In the genomic region with DNA sequence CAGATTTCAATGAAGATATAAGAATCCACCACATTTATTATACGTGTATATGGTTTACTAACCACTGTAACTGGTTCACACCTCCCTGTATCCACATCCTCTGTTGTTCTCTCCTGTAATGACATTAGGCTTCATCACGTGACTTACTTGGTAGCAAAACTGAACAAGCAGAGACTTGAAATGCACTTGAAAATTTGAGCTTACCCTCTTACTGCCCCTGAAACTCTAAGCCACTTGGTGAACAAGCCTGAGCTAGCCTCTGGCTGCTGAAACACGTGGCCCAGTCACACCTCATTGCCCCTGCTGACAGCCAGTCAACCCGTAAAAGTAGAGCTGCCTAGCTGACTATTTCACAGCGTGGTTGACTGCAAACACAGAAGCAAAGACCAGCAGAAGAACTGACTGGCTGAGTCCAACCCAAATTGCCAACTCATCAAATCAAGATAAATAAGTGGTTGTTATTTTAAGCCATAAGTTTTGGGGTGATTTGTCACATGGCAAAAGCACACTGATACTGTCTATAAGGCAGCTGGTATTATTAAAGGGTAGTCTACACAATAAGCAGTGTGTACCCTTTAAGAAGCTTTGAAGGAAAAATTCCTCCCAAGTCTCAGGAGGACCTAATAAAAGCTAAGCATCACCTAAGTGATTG, we compare ENCODE assay signal across 8 cellular contexts.
DNase-seq lines count a peak whose midpoint lies in the region; ATAC-seq and TF ChIP-seq lines count a peak whose summit lies in the region.

No MANE protein-coding gene starts in this region.

- H3K4me3 ChIP-seq in CD8-positive, alpha-beta memory T cell (ENCODE audit: low read length), result no peak overlapping the region
- H3K4me3 ChIP-seq in lung (no peak overlapping the region), gastroesophageal sphincter (no peak overlapping the region)

- no peak for TF ChIP-seq CTCF in lung (IDR thresholded peaks at IDR 0.05; ENCODE audit: control extremely low read depth, extremely low read depth)
- TF ChIP-seq CTCF in gastroesophageal sphincter (IDR thresholded peaks at IDR 0.05), result no peak

- ATAC-seq in GM19372 (IDR thresholded peaks at IDR 0.05; ENCODE audit: low read depth, unreplicated experiment) (peak; percentile 98), HG03175 (IDR thresholded peaks at IDR 0.05; ENCODE audit: unreplicated experiment) (peak; percentile 96), lung (ENCODE audit: insufficient read depth, low FRiP score) (peak; percentile 53), gastroesophageal sphincter (no peak), SK-N-SH treated with all-trans-retinoic acid at 6 μM for 48 hours (no peak)

- H3K9me3 Mint-ChIP-seq in CD8-positive, alpha-beta memory T cell, result no peaks in the 10 kb centered on the region

- H3K4me3 Mint-ChIP-seq in CD8-positive, alpha-beta memory T cell, result peak overlapping the region; percentile 4 to 65 (median 33)

- no peak for TF ChIP-seq POLR2A in gastroesophageal sphincter (IDR thresholded peaks at IDR 0.05)

- WGBS in lung, 2 donors, result 68 to 87% methylated on average over 5 of the region's 5 CpGs
- WGBS in gastroesophageal sphincter (ENCODE audit: low coverage in 1 of 2), 2 donors, result 81 to 82% methylated on average over 2 to 3 of the region's 5 CpGs

- H3K27ac ChIP-seq in CD8-positive, alpha-beta memory T cell (ENCODE audit: low read depth, low read length), result no peak overlapping the region
- H3K27ac ChIP-seq in lung (ENCODE audit: low read depth in 1 of 2, low read length in 1 of 2), result no peak overlapping the region
- H3K27ac ChIP-seq in gastroesophageal sphincter, result no peak overlapping the region

- peaks cover 18% of the 10 kb centered on the region for H3K4me1 ChIP-seq in CD8-positive, alpha-beta memory T cell (ENCODE audit: insufficient read depth, low read length)
- H3K4me1 ChIP-seq in lung (ENCODE audit: control insufficient read depth in 2 of 2, insufficient read depth in 2 of 2, low read length in 2 of 2) (peaks cover 0 to 3% of the 10 kb centered on the region in 2 donors), gastroesophageal sphincter (no peaks in the 10 kb centered on the region)

- TF ChIP-seq EP300 in gastroesophageal sphincter (IDR thresholded peaks at IDR 0.05), result no peak

- no peaks in the 10 kb centered on the region for H3K27me3 ChIP-seq in CD8-positive, alpha-beta memory T cell (ENCODE audit: insufficient read depth, low read length, poor library complexity, severe bottlenecking)
- H3K27me3 ChIP-seq in lung (ENCODE audit: control insufficient read depth, insufficient read depth) (no peaks in the 10 kb centered on the region), gastroesophageal sphincter (no peaks in the 10 kb centered on the region)

- CTCF ChIA-PET in CD8-positive, alpha-beta memory T cell (lab: Charles Lee), result interaction anchor here (1.3 kb wide), 1 partner anchor 10 kb away, joined by 6 read pairs; no protein-coding TSS in a partner anchor

- peaks cover 31 to 36% (median 35%) of the 10 kb centered on the region in 3 donors for H3K4me1 Mint-ChIP-seq in CD8-positive, alpha-beta memory T cell

- peaks cover 0 to 46% (median 20%) of the 10 kb centered on the region in 3 donors for H3K36me3 Mint-ChIP-seq in CD8-positive, alpha-beta memory T cell

- peak in 4 of 5 donors; percentile 9 to 68 (median 34) for DNase-seq in CD8-positive, alpha-beta memory T cell
- DNase-seq in NCI-H748 (lab: John Stamatoyannopoulos, UW; ENCODE audit: unreplicated experiment), result peak; percentile 68
- DNase-seq in lung (ENCODE audit: low spot score), result no peak
- DNase-seq in HT-29 (ENCODE audit: low spot score), result no peak

- POLR2A ChIA-PET in CD8-positive, alpha-beta memory T cell (lab: Charles Lee), result no interaction called here

- peaks cover 4% of the 10 kb centered on the region for H3K36me3 ChIP-seq in CD8-positive, alpha-beta memory T cell (ENCODE audit: insufficient read depth, low read length)
- H3K36me3 ChIP-seq in lung (ENCODE audit: control insufficient read depth in 2 of 2, insufficient read depth in 2 of 2, low read length in 2 of 2) (peaks cover 4 to 10% of the 10 kb centered on the region in 2 donors), gastroesophageal sphincter (peaks cover 0 to 61% of the 10 kb centered on the region in 2 donors)

- no peaks in the 10 kb centered on the region for H3K27me3 Mint-ChIP-seq in CD8-positive, alpha-beta memory T cell

- peak overlapping the region in 7 of 8 donors; percentile 34 to 90 (median 77) for H3K27ac Mint-ChIP-seq in CD8-positive, alpha-beta memory T cell

- H3K9me3 ChIP-seq in CD8-positive, alpha-beta memory T cell (ENCODE audit: low read length), result no peaks in the 10 kb centered on the region
- H3K9me3 ChIP-seq in lung (ENCODE audit: control insufficient read depth in 2 of 2, insufficient read depth in 1 of 2, low read length in 1 of 2) (no peaks in the 10 kb centered on the region), gastroesophageal sphincter (no peaks in the 10 kb centered on the region)

TF ChIP-seq in SK-N-SH treated with all-trans-retinoic acid at 6 μM for 48 hours, 23 proteins besides CTCF, POLR2A, EP300 and RAD21 (continues in another document):
- TF ChIP-seq ARNTL (CRISPR knock-in tag; IDR thresholded peaks at IDR 0.05; ENCODE audit: borderline replicate concordance, low read depth) (no peak), OSR1 (CRISPR knock-in tag; IDR thresholded peaks at IDR 0.05) (no peak), BACH2 (CRISPR knock-in tag; IDR thresholded peaks at IDR 0.05; ENCODE audit: borderline replicate concordance) (no peak), ZNF565 (CRISPR knock-in tag; conservative IDR thresholded peaks at IDR 0.05; ENCODE audit: low read depth) (no peak), RARB (CRISPR knock-in tag; IDR thresholded peaks at IDR 0.05) (no peak), CSDC2 (CRISPR knock-in tag; IDR thresholded peaks at IDR 0.05) (no peak), TCF4 (CRISPR knock-in tag; IDR thresholded peaks at IDR 0.05; ENCODE audit: borderline replicate concordance) (no peak), GLIS3 (CRISPR knock-in tag; IDR thresholded peaks at IDR 0.05) (no peak)
- TF ChIP-seq, protein P1, sequence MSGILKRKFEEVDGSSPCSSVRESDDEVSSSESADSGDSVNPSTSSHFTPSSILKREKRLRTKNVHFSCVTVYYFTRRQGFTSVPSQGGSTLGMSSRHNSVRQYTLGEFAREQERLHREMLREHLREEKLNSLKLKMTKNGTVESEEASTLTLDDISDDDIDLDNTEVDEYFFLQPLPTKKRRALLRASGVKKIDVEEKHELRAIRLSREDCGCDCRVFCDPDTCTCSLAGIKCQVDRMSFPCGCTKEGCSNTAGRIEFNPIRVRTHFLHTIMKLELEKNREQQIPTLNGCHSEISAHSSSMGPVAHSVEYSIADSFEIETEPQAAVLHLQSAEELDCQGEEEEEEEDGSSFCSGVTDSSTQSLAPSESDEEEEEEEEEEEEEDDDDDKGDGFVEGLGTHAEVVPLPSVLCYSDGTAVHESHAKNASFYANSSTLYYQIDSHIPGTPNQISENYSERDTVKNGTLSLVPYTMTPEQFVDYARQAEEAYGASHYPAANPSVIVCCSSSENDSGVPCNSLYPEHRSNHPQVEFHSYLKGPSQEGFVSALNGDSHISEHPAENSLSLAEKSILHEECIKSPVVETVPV (CRISPR knock-in tag; IDR thresholded peaks at IDR 0.05), result no peak
- TF ChIP-seq, protein P2, sequence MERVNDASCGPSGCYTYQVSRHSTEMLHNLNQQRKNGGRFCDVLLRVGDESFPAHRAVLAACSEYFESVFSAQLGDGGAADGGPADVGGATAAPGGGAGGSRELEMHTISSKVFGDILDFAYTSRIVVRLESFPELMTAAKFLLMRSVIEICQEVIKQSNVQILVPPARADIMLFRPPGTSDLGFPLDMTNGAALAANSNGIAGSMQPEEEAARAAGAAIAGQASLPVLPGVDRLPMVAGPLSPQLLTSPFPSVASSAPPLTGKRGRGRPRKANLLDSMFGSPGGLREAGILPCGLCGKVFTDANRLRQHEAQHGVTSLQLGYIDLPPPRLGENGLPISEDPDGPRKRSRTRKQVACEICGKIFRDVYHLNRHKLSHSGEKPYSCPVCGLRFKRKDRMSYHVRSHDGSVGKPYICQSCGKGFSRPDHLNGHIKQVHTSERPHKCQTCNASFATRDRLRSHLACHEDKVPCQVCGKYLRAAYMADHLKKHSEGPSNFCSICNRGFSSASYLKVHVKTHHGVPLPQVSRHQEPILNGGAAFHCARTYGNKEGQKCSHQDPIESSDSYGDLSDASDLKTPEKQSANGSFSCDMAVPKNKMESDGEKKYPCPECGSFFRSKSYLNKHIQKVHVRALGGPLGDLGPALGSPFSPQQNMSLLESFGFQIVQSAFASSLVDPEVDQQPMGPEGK (CRISPR knock-in tag; IDR thresholded peaks at IDR 0.05; ENCODE audit: borderline replicate concordance), result no peak
- TF ChIP-seq, protein P3, sequence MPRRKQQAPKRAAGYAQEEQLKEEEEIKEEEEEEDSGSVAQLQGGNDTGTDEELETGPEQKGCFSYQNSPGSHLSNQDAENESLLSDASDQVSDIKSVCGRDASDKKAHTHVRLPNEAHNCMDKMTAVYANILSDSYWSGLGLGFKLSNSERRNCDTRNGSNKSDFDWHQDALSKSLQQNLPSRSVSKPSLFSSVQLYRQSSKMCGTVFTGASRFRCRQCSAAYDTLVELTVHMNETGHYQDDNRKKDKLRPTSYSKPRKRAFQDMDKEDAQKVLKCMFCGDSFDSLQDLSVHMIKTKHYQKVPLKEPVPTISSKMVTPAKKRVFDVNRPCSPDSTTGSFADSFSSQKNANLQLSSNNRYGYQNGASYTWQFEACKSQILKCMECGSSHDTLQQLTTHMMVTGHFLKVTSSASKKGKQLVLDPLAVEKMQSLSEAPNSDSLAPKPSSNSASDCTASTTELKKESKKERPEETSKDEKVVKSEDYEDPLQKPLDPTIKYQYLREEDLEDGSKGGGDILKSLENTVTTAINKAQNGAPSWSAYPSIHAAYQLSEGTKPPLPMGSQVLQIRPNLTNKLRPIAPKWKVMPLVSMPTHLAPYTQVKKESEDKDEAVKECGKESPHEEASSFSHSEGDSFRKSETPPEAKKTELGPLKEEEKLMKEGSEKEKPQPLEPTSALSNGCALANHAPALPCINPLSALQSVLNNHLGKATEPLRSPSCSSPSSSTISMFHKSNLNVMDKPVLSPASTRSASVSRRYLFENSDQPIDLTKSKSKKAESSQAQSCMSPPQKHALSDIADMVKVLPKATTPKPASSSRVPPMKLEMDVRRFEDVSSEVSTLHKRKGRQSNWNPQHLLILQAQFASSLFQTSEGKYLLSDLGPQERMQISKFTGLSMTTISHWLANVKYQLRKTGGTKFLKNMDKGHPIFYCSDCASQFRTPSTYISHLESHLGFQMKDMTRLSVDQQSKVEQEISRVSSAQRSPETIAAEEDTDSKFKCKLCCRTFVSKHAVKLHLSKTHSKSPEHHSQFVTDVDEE (CRISPR knock-in tag; IDR thresholded peaks at IDR 0.05), result no peak

Comparison
In these comparisons a context has a peak if more than half of its experiments do, and no peak if none do; other contexts are left out.
1. DNase-seq: peak in CD8-positive, alpha-beta memory T cell (4 of 5) and NCI-H748 (single experiment); none in lung (single experiment) and HT-29 (single experiment).
2. ATAC-seq: peak in GM19372 (single experiment), HG03175 (single experiment) and lung (single experiment); none in gastroesophageal sphincter (single experiment) and SK-N-SH treated with all-trans-retinoic acid at 6 μM for 48 hours (single experiment).